In genomic region chr20:21574443-21574842, GRCh38 we compare ENCODE assay signal across 23 cellular contexts.
DNase-seq lines count a peak whose midpoint lies in the region; ATAC-seq, FAIRE-seq and TF ChIP-seq lines count a peak whose summit lies in the region.
"Had no signal": no experiment of that assay in that cellular context is flagged by ENCODE, and none has a peak within 500 bp of the region (broad histone marks: within the 10 kb centered on the region; RNA-seq: fewer than 3 reads in every experiment).

No MANE protein-coding gene starts in this region.

- H2BK12ac ChIP-seq in H1 (ENCODE audit: low read depth, low read length) (0 out of 2 replicates have a peak overlapping the region, but pooled peaks have one; percentile 19), neuronal stem cell (ENCODE audit: low read length) (no peak overlapping the region)

- no peak for TF ChIP-seq POLR2A in H1 (IDR thresholded peaks at IDR 0.05; ENCODE audit: control extremely low read depth in 1 of 2, low read depth in 2 of 2, low read length in 2 of 2)

- H2AFZ ChIP-seq in H1 (ENCODE audit: low read length) (no peak overlapping the region), neuronal stem cell (ENCODE audit: low read length) (no peak overlapping the region)

- peak overlapping the region; percentile 31 for H3K9ac ChIP-seq in SK-N-MC (ENCODE audit: insufficient read length)
- no peak overlapping the region for H3K9ac ChIP-seq in H1 (replicated peaks in 1 of 4; ENCODE audit: extremely low read depth in 1 of 4, low read depth in 3 of 4, low read length in 3 of 4)
- no peak overlapping the region for H3K9ac ChIP-seq in neuronal stem cell (ENCODE audit: low read depth, low read length, poor library complexity)
- H3K9ac ChIP-seq: BLaER1 treated with 17β-estradiol and CSF1 and Interleukin-3, amounts not matched to agents 10 nM and 100 nM had no signal

- BruUV-seq in A673 (replicated peaks; lab: Mats Ljungman, UMichigan) = no TSS peak

- H2BK15ac ChIP-seq in H1 (ENCODE audit: low read length) (no peak overlapping the region), neuronal stem cell (ENCODE audit: low read length) (no peak overlapping the region)

- H3K36me3 ChIP-seq in A673 (ENCODE audit: insufficient read depth, low read length, poor library complexity, severe bottlenecking) = no peaks in the 10 kb centered on the region
- H3K36me3 ChIP-seq in SK-N-MC (ENCODE audit: insufficient read depth, low read length) = no peaks in the 10 kb centered on the region
- no peaks in the 10 kb centered on the region for H3K36me3 ChIP-seq in H1 (ENCODE audit: control insufficient read depth in 2 of 4, insufficient read depth in 4 of 4, low read length in 3 of 4)
- no peaks in the 10 kb centered on the region for H3K36me3 ChIP-seq in neuronal stem cell (replicated peaks in 1 of 2; ENCODE audit: control insufficient read depth in 2 of 2, insufficient read depth in 2 of 2, low read length in 2 of 2)
- H3K36me3 ChIP-seq: BLaER1 treated with 17β-estradiol and CSF1 and Interleukin-3, amounts not matched to agents 10 nM and 100 nM had no signal

- no peaks in the 10 kb centered on the region for H3K23me2 ChIP-seq in H1 (ENCODE audit: low read depth, low read length)

- TF ChIP-seq CTCF in A673 (conservative IDR thresholded peaks at IDR 0.05; ENCODE audit: low read depth, low read length) = no peak
- no peak for TF ChIP-seq CTCF in H1 (IDR thresholded peaks at IDR 0.05; ENCODE audit: control extremely low read depth in 1 of 3, insufficient read depth in 1 of 3, low read depth in 1 of 3, low read length in 3 of 3)

- 85% methylated on average over 13 of the region's 13 CpGs; no CpG with 5 or more reads in 1 of the 2 experiments for WGBS in H1 (ENCODE audit: extremely low coverage in 1 of 2, insufficient coverage in 1 of 2, insufficient read length in 1 of 2, insufficient replicate concordance in 2 of 2, low coverage in 1 of 2, low lambda C conversion rate in 2 of 2, missing lambda C conversion rate in 1 of 2), 2 experiments
- WGBS in neuronal stem cell (ENCODE audit: extremely low coverage in 2 of 2, insufficient read length in 2 of 2, insufficient replicate concordance in 1 of 2), 2 donors = no CpG with 5 or more reads among the region's 13 CpGs

- H3K14ac ChIP-seq in H1 (ENCODE audit: insufficient read length) (no peak overlapping the region), neuronal stem cell (ENCODE audit: low read length) (peak overlapping the region; percentile 73)

- TF ChIP-seq EP300 in H1 (IDR thresholded peaks at IDR 0.05; ENCODE audit: borderline replicate concordance in 1 of 2, low read depth in 2 of 2, low read length in 2 of 2) = no peak

- H3K4me3 ChIP-seq in A673 (ENCODE audit: low read depth, low read length, poor library complexity, severe bottlenecking) (no peak overlapping the region), SK-N-MC (0 out of 2 replicates have a peak overlapping the region, but pooled peaks have one; percentile 3), H1 (ENCODE audit: extremely low read depth in 1 of 4, insufficient read depth in 2 of 4, low read depth in 3 of 4, low read length in 4 of 4) (no peak overlapping the region), neuronal stem cell (ENCODE audit: low read length in 2 of 2) (no peak overlapping the region)
- H3K4me3 ChIP-seq: BLaER1 treated with 17β-estradiol and CSF1 and Interleukin-3, amounts not matched to agents 10 nM and 100 nM had no signal

- H3K9me3 ChIP-seq in A673 (ENCODE audit: low read depth, low read length, poor library complexity, severe bottlenecking) (no peaks in the 10 kb centered on the region), SK-N-MC (ENCODE audit: low read depth, low read length) (no peaks in the 10 kb centered on the region), H1 (ENCODE audit: insufficient read depth in 2 of 2, low read depth in 1 of 2, low read length in 1 of 2) (no peaks in the 10 kb centered on the region), neuronal stem cell (replicated peaks in 1 of 2; ENCODE audit: control insufficient read depth in 2 of 2, insufficient read depth in 1 of 2, low read depth in 1 of 2, low read length in 2 of 2) (no peaks in the 10 kb centered on the region)
- H3K9me3 ChIP-seq: Caco-2 had no signal

- H3K4me2 ChIP-seq in H1 (ENCODE audit: insufficient read depth in 1 of 2, low read depth in 2 of 2, low read length in 2 of 2) = no peak overlapping the region
- no peak overlapping the region for H3K4me2 ChIP-seq in neuronal stem cell (ENCODE audit: insufficient read depth, low read length, poor library complexity, severe bottlenecking)
- H3K4me2 ChIP-seq: BLaER1 treated with 17β-estradiol and CSF1 and Interleukin-3, amounts not matched to agents 10 nM and 100 nM had no signal

- H3K4me1 ChIP-seq in A673 (ENCODE audit: insufficient read depth, low read length, poor library complexity, severe bottlenecking) = peaks cover 70% of the 10 kb centered on the region
- H3K4me1 ChIP-seq in H1 (replicated peaks in 1 of 4; ENCODE audit: control insufficient read depth in 3 of 4, insufficient read depth in 4 of 4, low read length in 3 of 4) = peaks cover 1 to 22% (median 9%) of the 10 kb centered on the region in 4 experiments
- peaks cover 0 to 3% of the 10 kb centered on the region in 2 donors for H3K4me1 ChIP-seq in neuronal stem cell (ENCODE audit: control insufficient read depth in 2 of 2, insufficient read depth in 1 of 2, low read depth in 1 of 2, low read length in 2 of 2)
- H3K4me1 ChIP-seq: Caco-2 had no signal

- H2AK5ac ChIP-seq in H1 (ENCODE audit: low read depth, low read length) = no peak overlapping the region
- H2AK5ac ChIP-seq in neuronal stem cell (ENCODE audit: low read depth, low read length) = no peak overlapping the region

- CTCF ChIA-PET in A673 (lab: Charles Lee) (interaction anchor here (0.9 to 2.6 kb wide), 2 partner anchors 41 to 51 kb away, joined by 3 to 14 read pairs; no protein-coding TSS in a partner anchor), H1 (lab: Charles Lee; ENCODE audit: partially characterized antibody) (interaction anchor here (0.7 to 6.1 kb wide), 7 partner anchors 40 to 91 kb away, joined by 3 to 79 read pairs (median 4); no protein-coding TSS in a partner anchor)

- H3K56ac ChIP-seq in H1 (replicated peaks; ENCODE audit: insufficient read length, low read depth, low read length) = no peak overlapping the region

- H4K91ac ChIP-seq in H1 (replicated peaks; ENCODE audit: insufficient read length, low read length) = no peak overlapping the region
- H4K91ac ChIP-seq in neuronal stem cell (ENCODE audit: low read depth, low read length, poor library complexity) = no peak overlapping the region

- no peak overlapping the region for H3K23ac ChIP-seq in H1 (ENCODE audit: insufficient read length)
- no peak overlapping the region for H3K23ac ChIP-seq in neuronal stem cell (ENCODE audit: low read depth, low read length, poor library complexity)

- H3K18ac ChIP-seq in H1 (ENCODE audit: extremely low read depth, low read length) (no peak overlapping the region), neuronal stem cell (ENCODE audit: low read length) (no peak overlapping the region)

- H3K27ac ChIP-seq in A673 (ENCODE audit: low read depth, low read length, poor library complexity, severe bottlenecking) = peak overlapping the region; percentile 91
- H3K27ac ChIP-seq in SK-N-MC = peak overlapping the region; percentile 99
- H3K27ac ChIP-seq in H1 (ENCODE audit: low read depth, low read length) = no peak overlapping the region
- no peak overlapping the region for H3K27ac ChIP-seq in neuronal stem cell (replicated peaks; ENCODE audit: low read length)
- H3K27ac ChIP-seq: 22Rv1; BLaER1 treated with 17β-estradiol and CSF1 and Interleukin-3, amounts not matched to agents 10 nM and 100 nM; C4-2B had no signal

- no peak for ATAC-seq in GM18502 (IDR thresholded peaks at IDR 0.05; ENCODE audit: poor library complexity, unreplicated experiment)
- ATAC-seq: CD8-positive, alpha-beta T cell had no signal

- H2BK120ac ChIP-seq in H1 (replicated peaks; ENCODE audit: low read depth, low read length) (no peak overlapping the region), neuronal stem cell (ENCODE audit: low read depth, low read length) (no peak overlapping the region)

- peak overlapping the region; percentile 64; the same call in 1 of the 2 replicates for H4K8ac ChIP-seq in H1 (ENCODE audit: extremely low read depth, insufficient read depth, low read length)
- no peak overlapping the region for H4K8ac ChIP-seq in neuronal stem cell (ENCODE audit: low read depth, low read length)

- POLR2A ChIA-PET in A673 (lab: Charles Lee; ENCODE audit: low non-redundant PET) (no interaction called here), H1 (lab: Charles Lee; ENCODE audit: partially characterized antibody) (no interaction called here)

- no peak overlapping the region for H4K5ac ChIP-seq in H1 (ENCODE audit: insufficient read length, low read depth, low read length)

- DNase-seq in A673 (ENCODE audit: low spot score) (no peak), SK-N-MC (ENCODE audit: low read depth, low spot score) (no peak), H1 (ENCODE audit: low read depth in 1 of 2, low spot score in 2 of 2) (no peak), neuronal stem cell (ENCODE audit: low spot score) (no peak), medulla oblongata (ENCODE audit: extremely low spot score) (no peak), RKO (ENCODE audit: low spot score) (no peak), GM19240 (ENCODE audit: insufficient read length, low spot score) (no peak)
- DNase-seq: AML-193; Caco-2; Calu3; CD4-positive, alpha-beta T cell; CD8-positive, alpha-beta T cell; DMS79 treated with DMSO at 0.1 percent for 48 hours; GF-D8 had no signal

- intact Hi-C loops in A673 (cut with micrococcal nuclease; ENCODE audit: unreplicated experiment) = no loop called here

- H3K79me1 ChIP-seq in H1 (ENCODE audit: low read depth, low read length) (no peaks in the 10 kb centered on the region), neuronal stem cell (ENCODE audit: low read depth, low read length) (no peaks in the 10 kb centered on the region)

- no peak overlapping the region for H2BK20ac ChIP-seq in H1 (ENCODE audit: low read length)

- H3K4ac ChIP-seq in H1 (replicated peaks; ENCODE audit: insufficient read length, low read depth, low read length) (no peak overlapping the region), neuronal stem cell (ENCODE audit: low read length) (no peak overlapping the region)

- H3K79me2 ChIP-seq in H1 (ENCODE audit: control insufficient read depth in 1 of 2, insufficient read depth in 2 of 2, low read length in 2 of 2) = no peaks in the 10 kb centered on the region

- no peak overlapping the region for H2BK5ac ChIP-seq in H1 (ENCODE audit: low read depth, low read length)
- no peak overlapping the region for H2BK5ac ChIP-seq in neuronal stem cell (ENCODE audit: low read length)

- no peak for TF ChIP-seq RAD21 in H1 (IDR thresholded peaks at IDR 0.05 in 1 of 2, conservative IDR thresholded peaks at IDR 0.05 in 1 of 2; ENCODE audit: low read depth in 2 of 2, low read length in 2 of 2)

- H4K20me1 ChIP-seq in H1 (replicated peaks in 1 of 2; ENCODE audit: control insufficient read depth in 1 of 2, insufficient read depth in 2 of 2, low read length in 2 of 2) = no peaks in the 10 kb centered on the region
- H4K20me1 ChIP-seq: BLaER1 treated with 17β-estradiol and CSF1 and Interleukin-3, amounts not matched to agents 10 nM and 100 nM had no signal

- H3K27me3 ChIP-seq in A673 (replicated peaks; ENCODE audit: insufficient read depth, low read depth, low read length, poor library complexity) (no peaks in the 10 kb centered on the region), H1 (replicated peaks in 1 of 4; ENCODE audit: control insufficient read depth in 3 of 4, extremely low read depth in 1 of 4, insufficient read depth in 3 of 4, low read length in 3 of 4) (0 out of 7 replicates have a peak, but pooled peaks cover 0 to 2% (median 0%) of the 10 kb centered on the region in 4 experiments), neuronal stem cell (ENCODE audit: control insufficient read depth in 3 of 3, insufficient read depth in 3 of 3, low read depth in 1 of 3, low read length in 3 of 3) (peaks cover 0 to 20% (median 0%) of the 10 kb centered on the region in 3 experiments)
- H3K27me3 ChIP-seq: BLaER1 treated with 17β-estradiol and CSF1 and Interleukin-3, amounts not matched to agents 10 nM and 100 nM had no signal

- FAIRE-seq in H1 (lab: Jason Lieb, UNC) = no peak
- FAIRE-seq: A204.1, D721Med, G401.6, GM12891, GM18507 had no signal

Comparison
In these comparisons a context has a peak if more than half of its experiments do, and no peak if none do; other contexts are left out.
1. H3K27ac ChIP-seq: peak in A673 (single experiment) and SK-N-MC (single experiment); none in H1 (single experiment) and neuronal stem cell (single experiment).